ENCODE assay signal across 1 cellular context in the genomic region with DNA sequence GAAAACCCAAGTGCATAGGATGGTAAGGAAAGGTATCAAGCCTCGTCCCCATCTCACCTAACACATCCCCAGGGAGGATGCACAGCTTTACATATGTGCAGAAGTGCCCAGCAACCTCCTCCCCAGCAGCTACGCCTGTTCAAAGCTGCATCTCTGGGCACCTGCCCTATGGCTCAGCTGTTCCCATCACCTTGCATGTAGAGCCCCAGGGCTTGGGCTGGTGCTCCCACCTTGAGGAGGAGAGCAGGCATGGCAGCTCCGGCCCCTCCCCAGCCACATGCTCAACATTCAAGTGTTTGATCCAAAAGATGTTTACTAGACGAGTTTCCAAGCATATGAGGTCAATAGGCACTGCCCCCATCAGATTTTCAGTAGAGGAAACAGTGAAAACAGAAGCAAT.
TF ChIP-seq lines count a peak whose summit lies in the region.

No MANE protein-coding gene starts in this region.

TF ChIP-seq in H1, 55 proteins besides CTCF, POLR2A, EP300 and RAD21:
- TF ChIP-seq RFX5 (IDR thresholded peaks at IDR 0.05; ENCODE audit: borderline replicate concordance, low read depth, low read length) (no peak), ATF2 (IDR thresholded peaks at IDR 0.05; ENCODE audit: low read length) (no peak), CREB1 (IDR thresholded peaks at IDR 0.05) (no peak), SIRT6 (IDR thresholded peaks at IDR 0.05; ENCODE audit: low read length) (no peak), MAFK (IDR thresholded peaks at IDR 0.05; ENCODE audit: low read depth, low read length) (no peak), CHD1 (IDR thresholded peaks at IDR 0.05; ENCODE audit: low read depth, low read length) (no peak), SAP30 (IDR thresholded peaks at IDR 0.05; ENCODE audit: insufficient read depth, insufficient replicate concordance, low read length) (no peak), RNF2 (IDR thresholded peaks at IDR 0.05; ENCODE audit: borderline replicate concordance, low read depth, low read length, missing control alignments, poor library complexity, severe bottlenecking) (no peak), NRF1 (IDR thresholded peaks at IDR 0.05; ENCODE audit: low read depth, low read length) (no peak), GTF2F1 (IDR thresholded peaks at IDR 0.05; ENCODE audit: borderline replicate concordance, low read depth, low read length) (no peak), TBP (IDR thresholded peaks at IDR 0.05; ENCODE audit: low read depth, low read length) (no peak), CBX8 (IDR thresholded peaks at IDR 0.05; ENCODE audit: borderline replicate concordance, low read depth, low read length) (no peak), KDM1A (IDR thresholded peaks at IDR 0.05; ENCODE audit: borderline replicate concordance, low read length) (no peak), RBBP5 (IDR thresholded peaks at IDR 0.05; ENCODE audit: borderline replicate concordance, low read depth, low read length) (no peak), POU5F1 (IDR thresholded peaks at IDR 0.05; ENCODE audit: low read depth, low read length) (no peak), YY1 (IDR thresholded peaks at IDR 0.05; ENCODE audit: low read depth, low read length) (no peak), SIN3A (conservative IDR thresholded peaks at IDR 0.05 in 1 of 2, IDR thresholded peaks at IDR 0.05 in 1 of 2; ENCODE audit: low read depth in 1 of 2, low read length in 2 of 2) (no peak), KDM5A (IDR thresholded peaks at IDR 0.05; ENCODE audit: low read length) (no peak), CEBPB (IDR thresholded peaks at IDR 0.05; ENCODE audit: low read depth, low read length) (no peak), BACH1 (IDR thresholded peaks at IDR 0.05; ENCODE audit: low read length) (no peak)
TF ChIP-seq in H1: peak in this region for 0.
